ENCODE assay signal across 16 cellular contexts in the genomic region with DNA sequence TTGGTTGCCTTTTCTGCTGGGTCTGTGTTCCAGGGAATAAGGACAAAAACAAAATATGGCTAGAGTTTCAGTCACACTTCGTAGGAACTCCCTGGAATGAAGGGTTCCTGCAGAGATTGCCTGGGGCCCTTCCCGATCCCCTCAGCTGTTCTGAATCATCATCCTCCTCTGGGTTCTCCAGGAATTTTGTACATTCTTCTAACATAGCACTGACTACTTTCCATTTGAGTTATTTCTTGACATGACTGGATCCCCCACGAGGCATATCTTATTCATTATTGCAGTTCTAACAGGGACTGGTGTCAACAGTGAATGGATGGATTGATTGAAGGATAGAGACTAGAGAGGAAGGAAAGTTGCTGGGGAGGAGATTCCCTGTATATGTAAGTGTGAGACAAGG. TPM values are rescaled to one million over a fixed set of nuclear protein-coding genes. Genes with fewer than 3 reads are reported as not detected.
DNase-seq lines count a peak whose midpoint lies in the region; ATAC-seq and TF ChIP-seq lines count a peak whose summit lies in the region.
"Had no signal": no experiment of that assay in that cellular context is flagged by ENCODE, and none has a peak within 500 bp of the region (broad histone marks: within the 10 kb centered on the region; RNA-seq: fewer than 3 reads in every experiment).

No MANE protein-coding gene starts in this region.

- H3K4me3 ChIP-seq in AG10803 (ENCODE audit: low read length) (no peak overlapping the region), brain microvascular endothelial cell (ENCODE audit: low read depth, low read length) (no peak overlapping the region), kidney epithelial cell (ENCODE audit: low read depth, low read length) (no peak overlapping the region)
- H3K4me3 ChIP-seq: BLaER1, ovary had no signal

- TF ChIP-seq CTCF in AG10803 (conservative IDR thresholded peaks at IDR 0.05; ENCODE audit: low read length) (no peak), brain microvascular endothelial cell (IDR thresholded peaks at IDR 0.05; ENCODE audit: low read depth, low read length, missing control alignments) (no peak), kidney epithelial cell (IDR thresholded peaks at IDR 0.05; ENCODE audit: insufficient read depth, low read length, poor library complexity, severe bottlenecking) (no peak)

- in situ Hi-C loops in brain microvascular endothelial cell (cut with HindIII; ENCODE audit: low pct_ligation_motif_present, low sequenced_read_pairs), result no loop called here

- DNase-seq in AG10803 (ENCODE audit: low read depth), result peak; percentile 88
- DNase-seq in LHCN-M2 (ENCODE audit: low read depth), result peak; percentile 94
- peak; percentile 69 for DNase-seq in brain microvascular endothelial cell
- peak; percentile 69 for DNase-seq in kidney epithelial cell (ENCODE audit: low read depth)
- DNase-seq in cerebellum (ENCODE audit: low spot score), result no peak
- DNase-seq in NCI-H1417 (lab: John Stamatoyannopoulos, UW), result no peak
- DNase-seq: effector CD8-positive, alpha-beta T cell; MV-4-11; NCI-H345; ovary had no signal

- H3K27me3 ChIP-seq in brain microvascular endothelial cell (replicated peaks), result no peaks in the 10 kb centered on the region
- no peaks in the 10 kb centered on the region for H3K27me3 ChIP-seq in kidney epithelial cell (ENCODE audit: control insufficient read depth, insufficient read depth, low read length)
- H3K27me3 ChIP-seq: BLaER1, ovary had no signal

- H3K27ac ChIP-seq in brain microvascular endothelial cell, result no peak overlapping the region
- H3K27ac ChIP-seq: BLaER1, HL-60, ovary had no signal

- H3K36me3 ChIP-seq in brain microvascular endothelial cell (replicated peaks) (no peaks in the 10 kb centered on the region), kidney epithelial cell (ENCODE audit: control insufficient read depth, insufficient read depth, low read length) (no peaks in the 10 kb centered on the region)
- H3K36me3 ChIP-seq: BLaER1, ovary had no signal

- ATAC-seq in HG02642 (IDR thresholded peaks at IDR 0.05; ENCODE audit: poor library complexity, unreplicated experiment) (no peak), GM21619 (IDR thresholded peaks at IDR 0.05; ENCODE audit: unreplicated experiment) (no peak)

RNA-seq across cellular contexts. Expression of gene TNC, which starts 49.2 kb away (rescaled TPM):
- 29.6 and 39.9 TPM in 2 replicates for total RNA-seq in LHCN-M2 (2014; rRNA removed)
- polyA plus RNA-seq in LHCN-M2 (2012), result 2.1 TPM
- 289 and 342 TPM in 2 replicates for total RNA-seq in kidney epithelial cell
- total RNA-seq in cerebellum, result 133 TPM
- total RNA-seq: G401, OCI-LY7 had no signal

Comparison
In these comparisons a context has a peak if more than half of its experiments do, and no peak if none do; other contexts are left out.
1. DNase-seq: peak in AG10803 (single experiment), LHCN-M2 (single experiment), brain microvascular endothelial cell (single experiment) and kidney epithelial cell (single experiment); none in cerebellum (single experiment) and NCI-H1417 (0 of 3).